In genomic region chr18:78140294-78140693, GRCh38 we compare ENCODE assay signal across 19 cellular contexts.
"Had no signal": no experiment of that assay in that cellular context is flagged by ENCODE, and none has a peak within 500 bp of the region (broad histone marks: within the 10 kb centered on the region; RNA-seq: fewer than 3 reads in every experiment).

No MANE protein-coding gene starts in this region.

- H3K9me3 ChIP-seq: esophagus squamous epithelium, gastrocnemius medialis, left lung had no signal

- DNase-seq: dermis blood vessel endothelial cell; dorsolateral prefrontal cortex; effector CD4-positive, alpha-beta T cell; effector memory CD4-positive, alpha-beta T cell; esophagus squamous epithelium; foreskin fibroblast; foreskin melanocyte; gastrocnemius medialis; glutamatergic neuron; left cardiac atrium; left lung; left ventricle myocardium superior; mammary epithelial cell; mesendoderm; midbrain had no signal

- H3K27me3 ChIP-seq: esophagus squamous epithelium, gastrocnemius medialis, left lung had no signal

- H3K36me3 Mint-ChIP-seq: memory B cell had no signal

- H3K4me3 ChIP-seq: coronary artery, esophagus squamous epithelium, gastrocnemius medialis, hepatocyte, left lung, lung had no signal

- H3K36me3 ChIP-seq: esophagus squamous epithelium, gastrocnemius medialis, left lung had no signal

- ATAC-seq: gastrocnemius medialis, left cardiac atrium, left lung, left ventricle myocardium superior had no signal

- H3K4me1 Mint-ChIP-seq: memory B cell had no signal

- H3K4me1 ChIP-seq: gastrocnemius medialis, left lung had no signal

- H3K4me3 Mint-ChIP-seq: memory B cell had no signal

- H3K27ac ChIP-seq: coronary artery, esophagus squamous epithelium, gastrocnemius medialis, hepatocyte, left lung had no signal

- H3K9me3 Mint-ChIP-seq: memory B cell had no signal

- H3K27ac Mint-ChIP-seq: memory B cell had no signal
